23 cellular contexts compared by ENCODE assay signal in genomic region chr14:69931960-69932359, GRCh38. TPM values are rescaled to one million over a fixed set of nuclear protein-coding genes. Genes with fewer than 3 reads are reported as not detected.
DNase-seq lines count a peak whose midpoint lies in the region; ATAC-seq, FAIRE-seq and TF ChIP-seq lines count a peak whose summit lies in the region.
"Had no signal": no experiment of that assay in that cellular context is flagged by ENCODE, and none has a peak within 500 bp of the region (broad histone marks: within the 10 kb centered on the region; RNA-seq: fewer than 3 reads in every experiment).

No MANE protein-coding gene starts in this region.

- H3K27me3 Mint-ChIP-seq in brain (peaks cover 4% of the 10 kb centered on the region), natural killer cell (ENCODE audit: low read depth in 2 of 2) (peaks cover 2 to 10% of the 10 kb centered on the region in 2 donors)
- peaks cover 50% of the 10 kb centered on the region for H3K27me3 Mint-ChIP-seq in stimulated activated memory B cell treated with anti-CD40 and anti-IgM and Interleukin-4, amounts not matched to agents 10 μg/mL and 1 μg/mL and 100 μg/mL, for 72 hours

- H3K9me3 Mint-ChIP-seq in brain: no peaks in the 10 kb centered on the region
- H3K9me3 Mint-ChIP-seq in natural killer cell: no peaks in the 10 kb centered on the region
- no peaks in the 10 kb centered on the region for H3K9me3 Mint-ChIP-seq in stimulated activated memory B cell treated with anti-CD40 and anti-IgM and Interleukin-4, amounts not matched to agents 10 μg/mL and 1 μg/mL and 100 μg/mL, for 72 hours
- H3K9me3 Mint-ChIP-seq: IgD-negative memory B cell, T-cell had no signal

- intact Hi-C loops in natural killer cell (cut with micrococcal nuclease) (no loop called here), transverse colon (cut with DNase I; ENCODE audit: low total_unique reads) (no loop called here)

- no peak overlapping the region for H3K4me3 ChIP-seq in transverse colon
- H3K4me3 ChIP-seq: GM12878 had no signal

- WGBS in transverse colon (ENCODE audit: low coverage in 1 of 2), 2 donors: 76% methylated on average over 12 of the region's 12 CpGs; no CpG with 5 or more reads in 1 of the 2 donors

- H3K27ac Mint-ChIP-seq in brain (peak overlapping the region in 3 of 5 experiments; percentile 38 to 63 (median 57)), natural killer cell (peak overlapping the region in 1 of 2 donors; percentile 57)
- no peak overlapping the region for H3K27ac Mint-ChIP-seq in stimulated activated memory B cell treated with anti-CD40 and anti-IgM and Interleukin-4, amounts not matched to agents 10 μg/mL and 1 μg/mL and 100 μg/mL, for 72 hours
- H3K27ac Mint-ChIP-seq: HFFc6, IgD-negative memory B cell, T-cell had no signal

- H3K36me3 Mint-ChIP-seq in brain (no peaks in the 10 kb centered on the region), natural killer cell (no peaks in the 10 kb centered on the region)
- no peaks in the 10 kb centered on the region for H3K36me3 Mint-ChIP-seq in stimulated activated memory B cell treated with anti-CD40 and anti-IgM and Interleukin-4, amounts not matched to agents 10 μg/mL and 1 μg/mL and 100 μg/mL, for 72 hours
- H3K36me3 Mint-ChIP-seq: IgD-negative memory B cell, T-cell had no signal

- DNase-seq in HTR-8/SVneo (ENCODE audit: insufficient read length, low spot score) (no peak), natural killer cell (no peak), transverse colon (no peak), medulla oblongata (ENCODE audit: extremely low spot score) (no peak)
- DNase-seq: ACHN, GDM1, HFFc6, MM.1S, NCI-H1092, NCI-H1436 treated with DMSO at 0.1 percent for 48 hours, NCI-H2081 treated with DMSO at 0.1 percent for 48 hours, OCI-M1, SHP77 treated with DMSO at 0.1 percent for 48 hours, SK-N-SH, T-cell had no signal

- peak; percentile 85 for FAIRE-seq in HTR-8/SVneo (lab: Jason Lieb, UNC)
- FAIRE-seq: GM12878, GM19239 had no signal

- ATAC-seq in natural killer cell (peak in 2 of 3 donors; percentile 43 to 91), HG03280 (IDR thresholded peaks at IDR 0.05; ENCODE audit: unreplicated experiment) (no peak)
- peak; percentile 7 for ATAC-seq in stimulated activated memory B cell treated with anti-CD40 and anti-IgM and Interleukin-4, amounts not matched to agents 10 μg/mL and 1 μg/mL and 100 μg/mL, for 72 hours
- ATAC-seq: GM12878, T-cell had no signal

- TF ChIP-seq CTCF in brain (conservative IDR thresholded peaks at IDR 0.05) (no peak), natural killer cell (IDR thresholded peaks at IDR 0.05) (no peak), transverse colon (IDR thresholded peaks at IDR 0.05) (no peak)

- no peaks in the 10 kb centered on the region for H3K4me1 ChIP-seq in transverse colon

- no peak for TF ChIP-seq POLR2A in transverse colon (IDR thresholded peaks at IDR 0.05)

- no peaks in the 10 kb centered on the region for H3K27me3 ChIP-seq in transverse colon

- H3K27ac ChIP-seq in transverse colon: no peak overlapping the region
- H3K27ac ChIP-seq: HL-60 had no signal

- in situ Hi-C loops in transverse colon (cut with MboI; ENCODE audit: low pct_ligation_motif_present in 1 of 4, low pct_unique_long_range_greater_than_20kb in 1 of 4, low sequenced_read_pairs in 3 of 4): no loop called here

- H3K9me3 ChIP-seq in transverse colon: no peaks in the 10 kb centered on the region
- H3K9me3 ChIP-seq: SK-N-SH had no signal

- H3K4me1 Mint-ChIP-seq in brain (peaks cover 43% of the 10 kb centered on the region), natural killer cell (peaks cover 23 to 24% of the 10 kb centered on the region in 2 donors)
- H3K4me1 Mint-ChIP-seq in stimulated activated memory B cell treated with anti-CD40 and anti-IgM and Interleukin-4, amounts not matched to agents 10 μg/mL and 1 μg/mL and 100 μg/mL, for 72 hours: no peaks in the 10 kb centered on the region
- H3K4me1 Mint-ChIP-seq: T-cell had no signal

- H3K36me3 ChIP-seq in transverse colon: no peaks in the 10 kb centered on the region

- no peak overlapping the region for H3K4me3 Mint-ChIP-seq in brain
- H3K4me3 Mint-ChIP-seq in natural killer cell: peak overlapping the region; percentile 36
- no peak overlapping the region for H3K4me3 Mint-ChIP-seq in stimulated activated memory B cell treated with anti-CD40 and anti-IgM and Interleukin-4, amounts not matched to agents 10 μg/mL and 1 μg/mL and 100 μg/mL, for 72 hours
- H3K4me3 Mint-ChIP-seq: HFFc6, IgD-negative memory B cell, T-cell had no signal

- no peak for TF ChIP-seq EP300 in transverse colon (IDR thresholded peaks at IDR 0.05; ENCODE audit: low read depth)

RNA-seq across cellular contexts. Expression of gene SMOC1, which starts 52.7 kb away (rescaled TPM):
- polyA plus RNA-seq in brain (ENCODE audit: insufficient read depth, low read depth, low replicate concordance): 44.8 TPM
- total RNA-seq in natural killer cell (not detected), transverse colon (1 to 10 TPM in 1 of 4 donors, under 1 TPM in 1, not detected in 2; 0.82 to 1.3 TPM)
- total RNA-seq: HFFc6, RPMI7951, T-cell had no signal
- polyA plus RNA-seq: IgD-negative memory B cell, SK-N-SH had no signal
